9 cellular contexts compared by ENCODE assay signal in genomic region chr18:47204908-47205522, GRCh38. TPM values are rescaled to one million over a fixed set of nuclear protein-coding genes. Genes with fewer than 3 reads are reported as not detected.
DNase-seq lines count a peak whose midpoint lies in the region; ATAC-seq, FAIRE-seq and TF ChIP-seq lines count a peak whose summit lies in the region.
"Had no signal": no experiment of that assay in that cellular context is flagged by ENCODE, and none has a peak within 500 bp of the region (broad histone marks: within the 10 kb centered on the region; RNA-seq: fewer than 3 reads in every experiment).

No MANE protein-coding gene starts in this region.

- TF ChIP-seq CTCF in activated B cell treated with CpG ODN at 0.5 μM for 24 hours (IDR thresholded peaks at IDR 0.05) = peak; percentile 25
- TF ChIP-seq CTCF in H1 (IDR thresholded peaks at IDR 0.05; ENCODE audit: control extremely low read depth in 1 of 3, insufficient read depth in 1 of 3, low read depth in 1 of 3, low read length in 3 of 3) = peak; percentile 47 to 91 (median 85)

- no peak overlapping the region for H2BK120ac ChIP-seq in H1 (replicated peaks; ENCODE audit: low read depth, low read length)

- no peak overlapping the region for H2BK5ac ChIP-seq in H1 (ENCODE audit: low read depth, low read length)

- peaks cover 25% of the 10 kb centered on the region for H3K27me3 Mint-ChIP-seq in activated T-cell treated with anti-CD3 and anti-CD28 coated beads, Interleukin-2, amount 50 U/mL, for 24 hours
- H3K27me3 Mint-ChIP-seq in activated B cell treated with CpG ODN at 0.5 μM for 24 hours (peaks cover 18% of the 10 kb centered on the region), naive B cell (peaks cover 39 to 55% (median 50%) of the 10 kb centered on the region in 3 donors)

- H3K27ac ChIP-seq in H1 (ENCODE audit: low read depth, low read length) = no peak overlapping the region

- no peak overlapping the region for H3K27ac Mint-ChIP-seq in activated T-cell treated with anti-CD3 and anti-CD28 coated beads, Interleukin-2, amount 50 U/mL, for 24 hours
- H3K27ac Mint-ChIP-seq in activated B cell treated with CpG ODN at 0.5 μM for 24 hours (no peak overlapping the region), naive B cell (no peak overlapping the region)

- no peaks in the 10 kb centered on the region for H3K4me1 Mint-ChIP-seq in activated T-cell treated with anti-CD3 and anti-CD28 coated beads, Interleukin-2, amount 50 U/mL, for 24 hours (ENCODE audit: low read depth)
- H3K4me1 Mint-ChIP-seq in activated B cell treated with CpG ODN at 0.5 μM for 24 hours = no peaks in the 10 kb centered on the region
- no peaks in the 10 kb centered on the region for H3K4me1 Mint-ChIP-seq in naive B cell

- no peak overlapping the region for H3K23ac ChIP-seq in H1 (ENCODE audit: insufficient read length)

- 57% methylated on average over 3 of the region's 3 CpGs; no CpG with 5 or more reads in 1 of the 2 experiments for WGBS in H1 (ENCODE audit: extremely low coverage in 1 of 2, insufficient coverage in 1 of 2, insufficient read length in 1 of 2, insufficient replicate concordance in 2 of 2, low coverage in 1 of 2, low lambda C conversion rate in 2 of 2, missing lambda C conversion rate in 1 of 2), 2 experiments

- no peaks in the 10 kb centered on the region for H3K27me3 ChIP-seq in H1 (replicated peaks in 1 of 4; ENCODE audit: control insufficient read depth in 3 of 4, extremely low read depth in 1 of 4, insufficient read depth in 3 of 4, low read length in 3 of 4)

- no peak overlapping the region for H3K14ac ChIP-seq in H1 (ENCODE audit: insufficient read length)

- no peak overlapping the region for H4K8ac ChIP-seq in H1 (ENCODE audit: extremely low read depth, insufficient read depth, low read length)

- DNase-seq in activated T-cell treated with anti-CD3 and anti-CD28 coated beads for 1 hour (ENCODE audit: low read depth) = peak; percentile 14
- no peak for DNase-seq in activated T-cell treated with anti-CD3 and anti-CD28 coated beads, Interleukin-2, amount 50 U/mL, for 24 hours
- peak; percentile 35 for DNase-seq in NCI-H1105 (lab: John Stamatoyannopoulos, UW)
- no peak for DNase-seq in activated B cell treated with CpG ODN at 0.5 μM for 24 hours
- DNase-seq in H1 (ENCODE audit: low read depth in 1 of 2, low spot score in 2 of 2) = peak in 1 of 2 experiments; percentile 66
- peak; percentile 28 for DNase-seq in naive B cell
- DNase-seq in GF-D8 (lab: John Stamatoyannopoulos, UW) = no peak

- H2BK15ac ChIP-seq in H1 (ENCODE audit: low read length) = no peak overlapping the region

- no peak overlapping the region for H2AK5ac ChIP-seq in H1 (ENCODE audit: low read depth, low read length)

- H3K79me2 ChIP-seq in H1 (ENCODE audit: control insufficient read depth in 1 of 2, insufficient read depth in 2 of 2, low read length in 2 of 2) = no peaks in the 10 kb centered on the region

- no peaks in the 10 kb centered on the region for H3K36me3 ChIP-seq in H1 (ENCODE audit: control insufficient read depth in 2 of 4, insufficient read depth in 4 of 4, low read length in 3 of 4)

- intact Hi-C loops in activated B cell treated with CpG ODN at 0.5 μM for 24 hours (cut with micrococcal nuclease) = loop anchor here (1.0 kb wide), 1 partner anchor 105 kb away; no protein-coding TSS in a partner anchor

- ATAC-seq in activated B cell treated with CpG ODN at 0.5 μM for 24 hours (ENCODE audit: low read depth) (no peak), naive B cell (ENCODE audit: low read depth in 2 of 2) (no peak), GM18873 (IDR thresholded peaks at IDR 0.05; ENCODE audit: low FRiP score, unreplicated experiment) (no peak)

- H3K4me3 Mint-ChIP-seq in activated T-cell treated with anti-CD3 and anti-CD28 coated beads, Interleukin-2, amount 50 U/mL, for 24 hours = no peak overlapping the region
- H3K4me3 Mint-ChIP-seq in activated B cell treated with CpG ODN at 0.5 μM for 24 hours (no peak overlapping the region), naive B cell (no peak overlapping the region)

- H3K18ac ChIP-seq in H1 (ENCODE audit: extremely low read depth, low read length) = no peak overlapping the region

- H4K20me1 ChIP-seq in H1 (replicated peaks in 1 of 2; ENCODE audit: control insufficient read depth in 1 of 2, insufficient read depth in 2 of 2, low read length in 2 of 2) = no peaks in the 10 kb centered on the region

- POLR2A ChIA-PET in activated B cell treated with CpG ODN at 0.5 μM for 24 hours (lab: Charles Lee) = interaction anchor here (1.3 kb wide), 1 partner anchor 54 kb away, joined by 6 read pairs; the partner anchor contains the start of gene HDHD2
- POLR2A ChIA-PET in H1 (lab: Charles Lee; ENCODE audit: partially characterized antibody) = interaction anchor here (1.1 to 1.4 kb wide), 4 partner anchors 37 to 105 kb away, joined by 3 to 6 read pairs (median 3); no protein-coding TSS in a partner anchor

- no peaks in the 10 kb centered on the region for H3K36me3 Mint-ChIP-seq in activated T-cell treated with anti-CD3 and anti-CD28 coated beads, Interleukin-2, amount 50 U/mL, for 24 hours (ENCODE audit: low read depth)
- H3K36me3 Mint-ChIP-seq in activated B cell treated with CpG ODN at 0.5 μM for 24 hours (ENCODE audit: low read depth) = no peaks in the 10 kb centered on the region
- H3K36me3 Mint-ChIP-seq in naive B cell = no peaks in the 10 kb centered on the region

- peak; percentile 80 to 84 for TF ChIP-seq RAD21 in H1 (IDR thresholded peaks at IDR 0.05 in 1 of 2, conservative IDR thresholded peaks at IDR 0.05 in 1 of 2; ENCODE audit: low read depth in 2 of 2, low read length in 2 of 2)

- no peak overlapping the region for H3K4me2 ChIP-seq in H1 (ENCODE audit: insufficient read depth in 1 of 2, low read depth in 2 of 2, low read length in 2 of 2)

- no peaks in the 10 kb centered on the region for H3K23me2 ChIP-seq in H1 (ENCODE audit: low read depth, low read length)

- H2BK20ac ChIP-seq in H1 (ENCODE audit: low read length) = no peak overlapping the region

- no peaks in the 10 kb centered on the region for H3K79me1 ChIP-seq in H1 (ENCODE audit: low read depth, low read length)

- TF ChIP-seq POLR2A in H1 (IDR thresholded peaks at IDR 0.05; ENCODE audit: control extremely low read depth in 1 of 2, low read depth in 2 of 2, low read length in 2 of 2) = no peak

- peak; percentile 81 for FAIRE-seq in H1 (lab: Jason Lieb, UNC)

- TF ChIP-seq EP300 in H1 (IDR thresholded peaks at IDR 0.05; ENCODE audit: borderline replicate concordance in 1 of 2, low read depth in 2 of 2, low read length in 2 of 2) = no peak

- no peaks in the 10 kb centered on the region for H3K9me3 ChIP-seq in H1 (ENCODE audit: insufficient read depth in 2 of 2, low read depth in 1 of 2, low read length in 1 of 2)

- no peak overlapping the region for H3K4ac ChIP-seq in H1 (replicated peaks; ENCODE audit: insufficient read length, low read depth, low read length)

- no peak overlapping the region for H2BK12ac ChIP-seq in H1 (ENCODE audit: low read depth, low read length)

- H3K4me1 ChIP-seq in H1 (replicated peaks in 1 of 4; ENCODE audit: control insufficient read depth in 3 of 4, insufficient read depth in 4 of 4, low read length in 3 of 4) = peaks cover 0 to 4% (median 0%) of the 10 kb centered on the region in 4 experiments; a peak in 3 of 7 replicates

- H3K56ac ChIP-seq in H1 (replicated peaks; ENCODE audit: insufficient read length, low read depth, low read length) = no peak overlapping the region

- H3K9me3 Mint-ChIP-seq in activated T-cell treated with anti-CD3 and anti-CD28 coated beads, Interleukin-2, amount 50 U/mL, for 24 hours = no peaks in the 10 kb centered on the region
- H3K9me3 Mint-ChIP-seq in activated B cell treated with CpG ODN at 0.5 μM for 24 hours (no peaks in the 10 kb centered on the region), naive B cell (peaks cover 0 to 7% (median 0%) of the 10 kb centered on the region in 7 donors)

- CTCF ChIA-PET in activated B cell treated with CpG ODN at 0.5 μM for 24 hours (lab: Charles Lee) (interaction anchor here (0.6 to 4.4 kb wide), 21 partner anchors 10 to 544 kb away, joined by 3 to 49 read pairs (median 6); partner anchors contain the start of gene HDHD2), H1 (lab: Charles Lee; ENCODE audit: partially characterized antibody) (interaction anchor here (0.6 to 5.8 kb wide), 43 partner anchors 8 to 1025 kb away, joined by 3 to 77 read pairs (median 4); partner anchors contain the start of genes ELOA2 and HDHD2)

- no peak overlapping the region for H4K5ac ChIP-seq in H1 (ENCODE audit: insufficient read length, low read depth, low read length)

- H3K9ac ChIP-seq in H1 (replicated peaks in 1 of 4; ENCODE audit: extremely low read depth in 1 of 4, low read depth in 3 of 4, low read length in 3 of 4) = no peak overlapping the region

- no peak overlapping the region for H2AFZ ChIP-seq in H1 (ENCODE audit: low read length)

- H3K4me3 ChIP-seq in H1 (ENCODE audit: extremely low read depth in 1 of 4, insufficient read depth in 2 of 4, low read depth in 3 of 4, low read length in 4 of 4) = no peak overlapping the region

- H4K91ac ChIP-seq in H1 (replicated peaks; ENCODE audit: insufficient read length, low read length) = no peak overlapping the region

RNA-seq across cellular contexts. Expression of gene IER3IP1, which starts 28.9 kb away (rescaled TPM):
- 8.6 and 8.8 TPM in 2 replicates for total RNA-seq in activated B cell treated with CpG ODN at 0.5 μM for 24 hours
- 7.9 and 8.5 TPM in 2 replicates for total RNA-seq in H1 (2021; fragmentation: NEBNext Ultra II Directional; extraction: Animal tissue kit (Norgen Biotek cat#: 25700))
- polyA plus RNA-seq in H1 (2011; rRNA removed) = 3.9 and 6.0 TPM in 2 replicates
- 7.9 TPM for polyA plus RNA-seq in H1 (2011; cell fraction: cytosol; rRNA removed)
- polyA plus RNA-seq in H1 (2011; cell fraction: nucleus; rRNA removed) = 6.2 TPM
- polyA plus RNA-seq in H1 (2012, experiment 1 of 2) = 7.5 to 15.0 TPM (median 10.2 TPM) in 4 replicates
- polyA plus RNA-seq in H1 (2012, experiment 2 of 2) = 2.7 TPM
- polyA plus RNA-seq in H1 (2013, experiment 1 of 2) = 8.9 TPM
- polyA plus RNA-seq in H1 (2013, experiment 2 of 2) = 10.2 TPM
- polyA minus RNA-seq in H1 (2011; rRNA and poly(A)+ RNA removed) = 2.6 and 3.5 TPM in 2 replicates
- 4.0 TPM for polyA minus RNA-seq in H1 (2011; cell fraction: cytosol; rRNA and poly(A)+ RNA removed)
- polyA minus RNA-seq in H1 (2011; cell fraction: nucleus; rRNA and poly(A)+ RNA removed) = 5.9 TPM
- polyA plus RNA-seq in naive B cell (ENCODE audit: low read depth in 6 of 6) = 10 to 100 TPM; 14.8 to 27.1 (median 19.1) TPM

RNA-seq across cellular contexts. Expression of gene SKOR2, which starts 46.4 kb away (rescaled TPM):
- total RNA-seq in activated B cell treated with CpG ODN at 0.5 μM for 24 hours = not detected in 2 replicates
- total RNA-seq in H1 (2021; fragmentation: NEBNext Ultra II Directional; extraction: Animal tissue kit (Norgen Biotek cat#: 25700)) = 0.11 and 0.21 TPM in 2 replicates
- polyA plus RNA-seq in H1 (2011; rRNA removed) (0.05 TPM in 2 replicates), naive B cell (ENCODE audit: low read depth in 6 of 6) (not detected)
- polyA plus RNA-seq in H1 (2011; cell fraction: cytosol; rRNA removed) = 0.08 TPM
- 0.13 TPM for polyA plus RNA-seq in H1 (2011; cell fraction: nucleus; rRNA removed)
- polyA plus RNA-seq in H1 (2012, experiment 1 of 2) = 0.32 to 0.51 TPM (median 0.36 TPM) in 3 of 4 replicates, not detected in the other
- 0.39 TPM for polyA plus RNA-seq in H1 (2012, experiment 2 of 2)
- 0.08 TPM for polyA plus RNA-seq in H1 (2013, experiment 1 of 2)
- polyA plus RNA-seq in H1 (2013, experiment 2 of 2) = 0.04 TPM
- not detected in 2 replicates for polyA minus RNA-seq in H1 (2011; rRNA and poly(A)+ RNA removed)
- polyA minus RNA-seq in H1 (2011; cell fraction: cytosol; rRNA and poly(A)+ RNA removed) = not detected
- polyA minus RNA-seq in H1 (2011; cell fraction: nucleus; rRNA and poly(A)+ RNA removed) = not detected
- total RNA-seq: subcutaneous adipose tissue had no signal

RNA-seq across cellular contexts. Expression of gene HDHD2, which starts 54.7 kb away (rescaled TPM):
- 36.6 and 38.8 TPM in 2 replicates for total RNA-seq in activated B cell treated with CpG ODN at 0.5 μM for 24 hours
- total RNA-seq in H1 (2021; fragmentation: NEBNext Ultra II Directional; extraction: Animal tissue kit (Norgen Biotek cat#: 25700)) = 42.7 and 44.8 TPM in 2 replicates
- polyA plus RNA-seq in H1 (2011; rRNA removed) (11.1 and 16.7 TPM in 2 replicates), naive B cell (ENCODE audit: low read depth in 6 of 6) (10 to 100 TPM; 38.9 to 88.8 (median 60.2) TPM)
- 15.6 TPM for polyA plus RNA-seq in H1 (2011; cell fraction: cytosol; rRNA removed)
- 9.4 TPM for polyA plus RNA-seq in H1 (2011; cell fraction: nucleus; rRNA removed)
- polyA plus RNA-seq in H1 (2012, experiment 1 of 2) = 42.1 to 56.7 TPM (median 49.8 TPM) in 4 replicates
- polyA plus RNA-seq in H1 (2012, experiment 2 of 2) = 4.1 TPM
- polyA plus RNA-seq in H1 (2013, experiment 1 of 2) = 20.3 TPM
- polyA plus RNA-seq in H1 (2013, experiment 2 of 2) = 21.6 TPM
- polyA minus RNA-seq in H1 (2011; rRNA and poly(A)+ RNA removed) = 23.0 and 34.7 TPM in 2 replicates
- polyA minus RNA-seq in H1 (2011; cell fraction: cytosol; rRNA and poly(A)+ RNA removed) = 53.6 TPM
- 37.2 TPM for polyA minus RNA-seq in H1 (2011; cell fraction: nucleus; rRNA and poly(A)+ RNA removed)

Comparison
In these comparisons a context has a peak if more than half of its experiments do, and no peak if none do; other contexts are left out.
1. DNase-seq: peak in activated T-cell treated with anti-CD3 and anti-CD28 coated beads for 1 hour (single experiment), NCI-H1105 (single experiment) and naive B cell (single experiment); none in activated T-cell treated with anti-CD3 and anti-CD28 coated beads, Interleukin-2, amount 50 U/mL, for 24 hours (single experiment), activated B cell treated with CpG ODN at 0.5 μM for 24 hours (single experiment) and GF-D8 (single experiment).